Comparison of ENCODE assay signal across 15 cellular contexts in genomic region chr1:179089827-179090482, GRCh38. TPM values are rescaled to one million over a fixed set of nuclear protein-coding genes. Genes with fewer than 3 reads are reported as not detected.
DNase-seq lines count a peak whose midpoint lies in the region; ATAC-seq and TF ChIP-seq lines count a peak whose summit lies in the region.
"Had no signal": no experiment of that assay in that cellular context is flagged by ENCODE, and none has a peak within 500 bp of the region (broad histone marks: within the 10 kb centered on the region; RNA-seq: fewer than 3 reads in every experiment).

No MANE protein-coding gene starts in this region.

- peak overlapping the region; percentile 100 for H3K27ac Mint-ChIP-seq in memory B cell
- H3K27ac Mint-ChIP-seq: activated naive CD8-positive, alpha-beta T cell treated with anti-CD3 and anti-CD28 coated beads, Interleukin-2, amount 10 ng/mL, durations not matched to agents 7 days and 5 days had no signal

- H3K36me3 ChIP-seq in heart right ventricle: peaks cover 0 to 97% (median 25%) of the 10 kb centered on the region in 9 donors
- H3K36me3 ChIP-seq in adipocyte (ENCODE audit: control insufficient read depth, insufficient read depth, low read length, severe bottlenecking): peaks cover 53% of the 10 kb centered on the region
- peaks cover 26% of the 10 kb centered on the region for H3K36me3 ChIP-seq in thoracic aorta

- H3K27ac ChIP-seq in heart right ventricle (peak overlapping the region in 9 of 10 donors; percentile 28 to 79 (median 70)), thoracic aorta (peak overlapping the region; percentile 45 to 74)

- H3K4me3 Mint-ChIP-seq in memory B cell: no peak overlapping the region
- H3K4me3 Mint-ChIP-seq: activated naive CD8-positive, alpha-beta T cell treated with anti-CD3 and anti-CD28 coated beads, Interleukin-2, amount 10 ng/mL, durations not matched to agents 7 days and 5 days had no signal

- peak overlapping the region; percentile 58 for H3K9ac ChIP-seq in adipocyte (ENCODE audit: low read length)

- peaks cover 33% of the 10 kb centered on the region for H3K36me3 Mint-ChIP-seq in memory B cell

- ATAC-seq in heart right ventricle (no peak), left cardiac atrium (no peak), memory B cell (ENCODE audit: low read depth) (no peak), thoracic aorta (ENCODE audit: insufficient number of reproducible peaks, low FRiP score, low read depth) (no peak)

- H3K4me1 ChIP-seq in heart right ventricle (peaks cover 10 to 48% (median 29%) of the 10 kb centered on the region in 9 donors), adipocyte (ENCODE audit: control insufficient read depth, insufficient read depth, low read length) (peaks cover 33% of the 10 kb centered on the region), thoracic aorta (ENCODE audit: control insufficient read depth in 1 of 2, low read depth in 2 of 2) (peaks cover 13 to 29% of the 10 kb centered on the region in 2 donors)

- H3K4me3 ChIP-seq in heart right ventricle (no peak overlapping the region), adipocyte (ENCODE audit: low read length) (no peak overlapping the region), thoracic aorta (no peak overlapping the region)
- H3K4me3 ChIP-seq: smooth muscle cell had no signal

- H3K9me3 ChIP-seq in heart right ventricle: no peaks in the 10 kb centered on the region
- no peaks in the 10 kb centered on the region for H3K9me3 ChIP-seq in adipocyte (ENCODE audit: control insufficient read depth, low read length)
- H3K9me3 ChIP-seq in thoracic aorta: no peaks in the 10 kb centered on the region

- H3K27me3 Mint-ChIP-seq in memory B cell: no peaks in the 10 kb centered on the region
- H3K27me3 Mint-ChIP-seq: activated naive CD8-positive, alpha-beta T cell treated with anti-CD3 and anti-CD28 coated beads, Interleukin-2, amount 10 ng/mL, durations not matched to agents 7 days and 5 days had no signal

- intact Hi-C loops in heart right ventricle (cut with DNase I) (loop anchor here in 1 of 10 donors (10.0 kb wide), 1 partner anchor 205 kb away; the partner anchor contains the start of gene SOAT1), left cardiac atrium (cut with DNase I) (loop anchor here in 1 of 2 donors (10.0 kb wide), 1 partner anchor 105 kb away; no protein-coding TSS in a partner anchor)

- WGBS in heart right ventricle, 2 donors: 80 to 81% methylated on average over 16 of the region's 16 CpGs

- DNase-seq in heart right ventricle (no peak), left cardiac atrium (no peak), adipocyte (ENCODE audit: low read depth) (no peak), memory B cell (ENCODE audit: low spot score in 2 of 2) (no peak), thoracic aorta (ENCODE audit: low spot score) (no peak), foreskin melanocyte (no peak), NCI-H82 treated with DMSO at 0.1 percent for 48 hours (lab: John Stamatoyannopoulos, UW; ENCODE audit: unreplicated experiment) (no peak), dedifferentiated amniotic fluid mesenchymal stem cell (ENCODE audit: extremely low spot score) (no peak)
- DNase-seq: activated naive CD8-positive, alpha-beta T cell treated with anti-CD3 and anti-CD28 coated beads, Interleukin-2, amount 10 ng/mL, durations not matched to agents 7 days and 5 days; Calu3; HCEC 1CT; MM.1S; NCI-H2081; stimulated activated naive CD4-positive, alpha-beta T cell treated with Interleukin-2 at 50 U/mL for 16 hours had no signal

- H3K4me1 Mint-ChIP-seq in memory B cell: peaks cover 32% of the 10 kb centered on the region

- H3K27me3 ChIP-seq in heart right ventricle: no peaks in the 10 kb centered on the region
- no peaks in the 10 kb centered on the region for H3K27me3 ChIP-seq in adipocyte (replicated peaks; ENCODE audit: control insufficient read depth, insufficient read depth, low read length)
- no peaks in the 10 kb centered on the region for H3K27me3 ChIP-seq in thoracic aorta (replicated peaks; ENCODE audit: insufficient read depth)

- TF ChIP-seq CTCF in heart right ventricle (IDR thresholded peaks at IDR 0.05) (no peak), thoracic aorta (IDR thresholded peaks at IDR 0.05) (no peak)

- no peaks in the 10 kb centered on the region for H3K9me3 Mint-ChIP-seq in memory B cell
- H3K9me3 Mint-ChIP-seq: activated naive CD8-positive, alpha-beta T cell treated with anti-CD3 and anti-CD28 coated beads, Interleukin-2, amount 10 ng/mL, durations not matched to agents 7 days and 5 days had no signal

RNA-seq across cellular contexts. Expression of gene TOR3A, which starts 8.1 kb away (rescaled TPM):
- total RNA-seq in heart right ventricle (10 to 100 TPM in 6 of 10 donors, 1 to 10 TPM in 4; 6.8 to 18.0 (median 10.9) TPM), left cardiac atrium (10 to 100 TPM; 12.7 to 12.9 TPM), thoracic aorta (10 to 100 TPM; 37.4 to 69.2 TPM)
- 10 to 100 TPM in 1 of 2 donors, 1 to 10 TPM in 1; 5.9 to 16.8 TPM for polyA plus RNA-seq in heart right ventricle
